17 cellular contexts compared by ENCODE assay signal in genomic region chr6:1015819-1016218, GRCh38.
DNase-seq lines count a peak whose midpoint lies in the region; ATAC-seq, FAIRE-seq and TF ChIP-seq lines count a peak whose summit lies in the region.
"Had no signal": no experiment of that assay in that cellular context is flagged by ENCODE, and none has a peak within 500 bp of the region (broad histone marks: within the 10 kb centered on the region; RNA-seq: fewer than 3 reads in every experiment).

No MANE protein-coding gene starts in this region.

- peaks cover 12% of the 10 kb centered on the region for H3K27me3 Mint-ChIP-seq in CD8-positive, alpha-beta T cell (ENCODE audit: low read depth)

- no peak overlapping the region for H3K9ac ChIP-seq in keratinocyte (ENCODE audit: control insufficient read depth, extremely low read depth, insufficient read depth, low read length)

- no peaks in the 10 kb centered on the region for H4K20me1 ChIP-seq in keratinocyte (ENCODE audit: control insufficient read depth, extremely low read depth, insufficient read depth, low read length)

- H3K27me3 ChIP-seq in keratinocyte (ENCODE audit: control insufficient read depth, extremely low read depth, insufficient read depth, low read length) (no peaks in the 10 kb centered on the region), HAP-1 (ENCODE audit: low read depth) (no peaks in the 10 kb centered on the region)
- H3K27me3 ChIP-seq in CD8-positive, alpha-beta T cell (ENCODE audit: insufficient read depth, low read length) = no peaks in the 10 kb centered on the region

- in situ Hi-C loops in HAP-1 (cut with MboI; ENCODE audit: low sequenced_read_pairs) = no loop called here

- no peak overlapping the region for H3K4me2 ChIP-seq in keratinocyte (ENCODE audit: control insufficient read depth, extremely low read depth, insufficient read depth, low read depth, low read length)

- H3K9me3 ChIP-seq in keratinocyte (ENCODE audit: control insufficient read depth, low read depth, low read length) (no peaks in the 10 kb centered on the region), HAP-1 (no peaks in the 10 kb centered on the region)
- H3K9me3 ChIP-seq in CD8-positive, alpha-beta T cell (ENCODE audit: low read length) = no peaks in the 10 kb centered on the region
- H3K9me3 ChIP-seq: psoas muscle had no signal

- H3K4me1 Mint-ChIP-seq in CD8-positive, alpha-beta T cell (ENCODE audit: low read depth) = no peaks in the 10 kb centered on the region

- no peaks in the 10 kb centered on the region for H3K9me3 Mint-ChIP-seq in CD8-positive, alpha-beta T cell
- H3K9me3 Mint-ChIP-seq: activated naive CD4-positive, alpha-beta T cell treated with anti-CD3 and anti-CD28 coated beads for 36 hours had no signal

- no peak overlapping the region for H3K4me3 Mint-ChIP-seq in CD8-positive, alpha-beta T cell
- H3K4me3 Mint-ChIP-seq: activated naive CD4-positive, alpha-beta T cell treated with anti-CD3 and anti-CD28 coated beads for 36 hours; CD4-positive, alpha-beta T cell had no signal

- H3K36me3 Mint-ChIP-seq in CD8-positive, alpha-beta T cell = no peaks in the 10 kb centered on the region

- no peak overlapping the region for H3K27ac Mint-ChIP-seq in CD8-positive, alpha-beta T cell
- H3K27ac Mint-ChIP-seq: activated naive CD4-positive, alpha-beta T cell treated with anti-CD3 and anti-CD28 coated beads for 36 hours; CD4-positive, alpha-beta T cell had no signal

- no peaks in the 10 kb centered on the region for H3K9me1 ChIP-seq in keratinocyte (ENCODE audit: control insufficient read depth, extremely low read depth, insufficient read depth, low read length)

- no peak overlapping the region for H2AFZ ChIP-seq in keratinocyte (ENCODE audit: control insufficient read depth, low read length)

- no peaks in the 10 kb centered on the region for H3K79me2 ChIP-seq in keratinocyte (ENCODE audit: control insufficient read depth, insufficient read depth, low read length)

- TF ChIP-seq CTCF in AG09309 (IDR thresholded peaks at IDR 0.05; ENCODE audit: control insufficient read depth, insufficient read depth, low read depth, low read length, missing control alignments) (peak; percentile 29), keratinocyte (optimal IDR thresholded peaks at IDR 0.05 in 1 of 3, IDR thresholded peaks at IDR 0.05 in 1 of 3, conservative IDR thresholded peaks at IDR 0.05 in 1 of 3; ENCODE audit: extremely low read depth in 1 of 3, insufficient read depth in 2 of 3, low read length in 3 of 3) (peak; percentile 12 to 33 (median 16)), omental fat pad (IDR thresholded peaks at IDR 0.05) (no peak)
- no peak for TF ChIP-seq CTCF in CD8-positive, alpha-beta T cell (IDR thresholded peaks at IDR 0.05)

- no peak for DNase-seq in AG09309 (ENCODE audit: low read depth)
- peak; percentile 56 for DNase-seq in H4 (ENCODE audit: low spot score)
- peak; percentile 17 for DNase-seq in RPMI8226
- no peak for DNase-seq in keratinocyte (ENCODE audit: low read depth, low spot score)
- DNase-seq in omental fat pad (ENCODE audit: low spot score) = no peak
- DNase-seq in CD8-positive, alpha-beta T cell = no peak
- DNase-seq in HAP-1 (ENCODE audit: low spot score in 2 of 2) = no peak
- DNase-seq: activated naive CD4-positive, alpha-beta T cell treated with anti-CD3 and anti-CD28 coated beads for 36 hours; CD4-positive, alpha-beta T cell; NCI-H146; psoas muscle; stimulated activated CD4-positive, alpha-beta T cell treated with anti-CD3 and anti-CD28 coated beads, Interleukin-4, amount 100 ng/mL, for 24 hours; stimulated activated naive CD4-positive, alpha-beta T cell treated with Interleukin-2 at 50 U/mL for 16 hours had no signal

- dilution Hi-C loops in keratinocyte (cut with MboI; ENCODE audit: extremely low pct_ligation_motif_present, low sequenced_read_pairs) = no loop called here

- CTCF ChIA-PET in CD8-positive, alpha-beta T cell (lab: Charles Lee) = no interaction called here

- no peak overlapping the region for H3K27ac ChIP-seq in keratinocyte (ENCODE audit: control insufficient read depth, insufficient read depth, low read length)
- no peak overlapping the region for H3K27ac ChIP-seq in CD8-positive, alpha-beta T cell (ENCODE audit: low read depth, low read length)
- H3K27ac ChIP-seq: psoas muscle had no signal

- H3K36me3 ChIP-seq in keratinocyte (ENCODE audit: control insufficient read depth in 2 of 2, extremely low read depth in 1 of 2, insufficient read depth in 2 of 2, low read length in 2 of 2) (no peaks in the 10 kb centered on the region), HAP-1 (replicated peaks) (no peaks in the 10 kb centered on the region)
- no peaks in the 10 kb centered on the region for H3K36me3 ChIP-seq in CD8-positive, alpha-beta T cell (ENCODE audit: insufficient read depth, low read length)

- ATAC-seq in omental fat pad (ENCODE audit: low FRiP score) (no peak), HG03342 (IDR thresholded peaks at IDR 0.05; ENCODE audit: unreplicated experiment) (no peak)
- ATAC-seq in CD8-positive, alpha-beta T cell = no peak
- ATAC-seq: esophagus mucosa, psoas muscle had no signal

- POLR2A ChIA-PET in CD8-positive, alpha-beta T cell (lab: Charles Lee) = no interaction called here

- H3K4me1 ChIP-seq in keratinocyte (ENCODE audit: control insufficient read depth, extremely low read depth, insufficient read depth, low read length) = no peaks in the 10 kb centered on the region
- no peaks in the 10 kb centered on the region for H3K4me1 ChIP-seq in CD8-positive, alpha-beta T cell (ENCODE audit: insufficient read depth, low read length)
- no peaks in the 10 kb centered on the region for H3K4me1 ChIP-seq in HAP-1
- H3K4me1 ChIP-seq: psoas muscle had no signal

- intact Hi-C loops in CD8-positive, alpha-beta T cell (cut with DNase I, micrococcal nuclease) = no loop called here

- no peak for FAIRE-seq in keratinocyte (lab: Jason Lieb, UNC)
- FAIRE-seq: H54, HTR-8/SVneo had no signal

- H3K4me3 ChIP-seq in AG09309 (ENCODE audit: control insufficient read depth, low read depth, low read length) (no peak overlapping the region), keratinocyte (ENCODE audit: control insufficient read depth in 2 of 3, extremely low read depth in 1 of 3, insufficient read depth in 2 of 3, low read depth in 1 of 3, low read length in 3 of 3) (no peak overlapping the region), HAP-1 (no peak overlapping the region)
- H3K4me3 ChIP-seq in CD8-positive, alpha-beta T cell (ENCODE audit: low read depth, low read length) = no peak overlapping the region
- H3K4me3 ChIP-seq: psoas muscle had no signal

Comparison
In these comparisons a context has a peak if more than half of its experiments do, and no peak if none do; other contexts are left out.
1. DNase-seq: peak in H4 (single experiment) and RPMI8226 (single experiment); none in AG09309 (single experiment), keratinocyte (single experiment), omental fat pad (single experiment), CD8-positive, alpha-beta T cell (0 of 7) and HAP-1 (0 of 2).
2. CTCF ChIP-seq: peak in AG09309 (single experiment) and keratinocyte (3 of 3); none in omental fat pad (0 of 3) and CD8-positive, alpha-beta T cell (single experiment).